In genomic region chr6:99425647-99426453, GRCh38 we compare ENCODE assay signal across 8 cellular contexts. TPM values are rescaled to one million over a fixed set of nuclear protein-coding genes. Genes with fewer than 3 reads are reported as not detected.
DNase-seq lines count a peak whose midpoint lies in the region; ATAC-seq and TF ChIP-seq lines count a peak whose summit lies in the region.

No MANE protein-coding gene starts in this region.

- ATAC-seq in GM21360 (IDR thresholded peaks at IDR 0.05; ENCODE audit: unreplicated experiment) (peak; percentile 45), mucosa of descending colon (peak; percentile 85)

- peak overlapping the region; percentile 66 for H3K4me3 ChIP-seq in Caco-2 (ENCODE audit: low read depth, low read length)
- H3K4me3 ChIP-seq in NT2/D1 (ENCODE audit: insufficient read length, low read depth) = peak overlapping the region; percentile 99
- peak overlapping the region; percentile 96 for H3K4me3 ChIP-seq in epithelial cell of proximal tubule (ENCODE audit: low read depth, low read length)
- peak overlapping the region; percentile 57 for H3K4me3 ChIP-seq in mucosa of descending colon

- BruUV-seq in Caco-2 (replicated peaks; lab: Mats Ljungman, UMichigan) = TSS peak; percentile 52

- H3K9ac ChIP-seq in NT2/D1 (ENCODE audit: insufficient read length, low read depth) = peak overlapping the region; percentile 99

- H3K27me3 ChIP-seq in Caco-2 (replicated peaks; ENCODE audit: control insufficient read depth, insufficient read depth, low read length) = no peaks in the 10 kb centered on the region
- no peaks in the 10 kb centered on the region for H3K27me3 ChIP-seq in NT2/D1 (ENCODE audit: insufficient read depth, insufficient read length)

- intact Hi-C loops in Caco-2 (cut with micrococcal nuclease; ENCODE audit: unreplicated experiment) = loop anchor here (1.0 to 5.0 kb wide), 6 partner anchors 33 to 144 kb away; partner anchors contain the start of genes CCNC and USP45
- intact Hi-C loops in mucosa of descending colon (cut with DNase I, micrococcal nuclease) = no loop called here

- H3K36me3 ChIP-seq in Caco-2 (ENCODE audit: control insufficient read depth, insufficient read depth, low read length) (no peaks in the 10 kb centered on the region), NT2/D1 (ENCODE audit: insufficient read depth, insufficient read length, low read length) (peaks cover 21% of the 10 kb centered on the region), mucosa of descending colon (ENCODE audit: low read depth) (no peaks in the 10 kb centered on the region)

- H3K4me1 ChIP-seq in Caco-2 (peaks cover 13% of the 10 kb centered on the region), NT2/D1 (ENCODE audit: insufficient read depth, insufficient read length) (no peaks in the 10 kb centered on the region), mucosa of descending colon (ENCODE audit: low read depth) (peaks cover 40% of the 10 kb centered on the region)

- CTCF ChIA-PET in Caco-2 (lab: Charles Lee) = interaction anchor here (0.9 to 1.4 kb wide), 3 partner anchors 32 to 95 kb away, joined by 4 to 8 read pairs (median 5); partner anchors contain the start of gene COQ3

- no peaks in the 10 kb centered on the region for H3K9me3 ChIP-seq in Caco-2
- H3K9me3 ChIP-seq in NT2/D1 (ENCODE audit: insufficient read depth, low read length) = no peaks in the 10 kb centered on the region
- H3K9me3 ChIP-seq in mucosa of descending colon = no peaks in the 10 kb centered on the region

- H3K27ac Mint-ChIP-seq in Caco-2 (ENCODE audit: unreplicated experiment) = peak overlapping the region; percentile 99

- H3K4me1 Mint-ChIP-seq in Caco-2 (ENCODE audit: low read depth, unreplicated experiment) = peaks cover 8% of the 10 kb centered on the region

- H3K27me3 Mint-ChIP-seq in Caco-2 (ENCODE audit: insufficient read depth, unreplicated experiment) = no peaks in the 10 kb centered on the region

- POLR2A ChIA-PET in Caco-2 (lab: Charles Lee) = interaction anchor here (0.7 to 1.3 kb wide), 3 partner anchors 11 to 32 kb away, joined by 3 to 9 read pairs (median 3); partner anchors contain the start of gene COQ3

- H3K36me3 Mint-ChIP-seq in Caco-2 (ENCODE audit: insufficient read depth, unreplicated experiment) = peaks cover 40% of the 10 kb centered on the region

- H3K4me3 Mint-ChIP-seq in Caco-2 (ENCODE audit: unreplicated experiment) = peak overlapping the region; percentile 97

- DNase-seq in Caco-2 (peak; percentile 89 to 91), HS-5 (ENCODE audit: low read depth) (peak; percentile 85), NT2/D1 (ENCODE audit: low read depth, low spot score) (peak; percentile 93), epithelial cell of proximal tubule (ENCODE audit: low read depth) (peak; percentile 84), mucosa of descending colon (peak; percentile 88 to 95 (median 89))
- DNase-seq in activated CD8-positive, alpha-beta memory T cell treated with anti-CD3 and anti-CD28 coated beads, Interleukin-2, amount 50 U/mL, for 48 hours = peak; percentile 80
- peak; percentile 5 to 27 for DNase-seq in stimulated activated CD8-positive, alpha-beta memory T cell treated with anti-CD3 and anti-CD28 coated beads, Interleukin-4, amount 100 ng/mL, for 1 hour (ENCODE audit: low read depth in 2 of 2, low spot score in 1 of 2)

- no peaks in the 10 kb centered on the region for H3K9me3 Mint-ChIP-seq in Caco-2 (ENCODE audit: unreplicated experiment)

- peak; percentile 28 to 69 for TF ChIP-seq CTCF in Caco-2 (IDR thresholded peaks at IDR 0.05; ENCODE audit: insufficient read depth in 1 of 2, low read depth in 1 of 2, low read length in 1 of 2, severe bottlenecking in 1 of 2, unreplicated experiment in 1 of 2)
- peak; percentile 65 for TF ChIP-seq CTCF in epithelial cell of proximal tubule (conservative IDR thresholded peaks at IDR 0.05; ENCODE audit: low read depth, low read length)
- peak; percentile 16 for TF ChIP-seq CTCF in mucosa of descending colon (IDR thresholded peaks at IDR 0.05)

RNA-seq across cellular contexts. Expression of gene PNISR, which starts 0.7 kb away (rescaled TPM):
- 69.5 and 81.5 TPM in 2 replicates for total RNA-seq in Caco-2 (2022)
- 25.0 and 47.7 TPM in 2 replicates for total RNA-seq in epithelial cell of proximal tubule
- 100 to 1,000 TPM in 2 of 3 donors, 10 to 100 TPM in 1; 77.4 to 121 (median 105) TPM for total RNA-seq in mucosa of descending colon

RNA-seq across cellular contexts. Expression of gene COQ3, which starts 31.9 kb away (rescaled TPM):
- total RNA-seq in Caco-2 (2022) (5.8 and 6.4 TPM in 2 replicates), epithelial cell of proximal tubule (5.7 and 18.4 TPM in 2 replicates), mucosa of descending colon (10 to 100 TPM in 1 of 3 donors, 1 to 10 TPM in 2; 8.9 to 12.6 (median 9.5) TPM)

Comparison
In these comparisons a context has a peak if more than half of its experiments do, and no peak if none do; other contexts are left out.
1. Peak in every context shown above with its lines: DNase-seq, ATAC-seq and H3K4me3 ChIP-seq.
2. DNase-seq: peak in every context shown above with its lines; median percentile 93 in NT2/D1; 90 in Caco-2; 89 in mucosa of descending colon; 85 in HS-5; 84 in epithelial cell of proximal tubule; 80 in activated CD8-positive, alpha-beta memory T cell treated with anti-CD3 and anti-CD28 coated beads, Interleukin-2, amount 50 U/mL, for 48 hours; 16 in stimulated activated CD8-positive, alpha-beta memory T cell treated with anti-CD3 and anti-CD28 coated beads, Interleukin-4, amount 100 ng/mL, for 1 hour.